10 cellular contexts compared by ENCODE assay signal in the genomic region with DNA sequence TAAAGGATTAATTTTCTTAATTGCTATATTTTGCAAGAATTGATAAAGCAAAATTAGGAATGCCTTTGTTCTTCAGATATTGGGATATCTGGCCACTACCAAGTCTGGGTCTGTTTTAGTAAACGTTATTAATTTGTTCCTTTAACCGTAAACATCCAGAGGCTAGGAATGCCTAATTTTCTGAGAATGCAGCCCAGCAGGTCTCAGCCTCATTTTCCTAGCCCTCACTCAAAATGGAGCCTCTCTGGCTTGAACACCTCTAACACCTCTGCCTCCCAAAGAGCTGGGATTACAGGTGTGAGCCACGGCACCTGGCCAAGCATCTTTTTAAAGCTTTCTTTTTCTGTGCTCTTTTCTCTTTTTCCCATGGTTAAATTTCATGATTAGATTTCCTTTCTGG.
"Had no signal": no experiment of that assay in that cellular context is flagged by ENCODE, and none has a peak within 500 bp of the region (broad histone marks: within the 10 kb centered on the region; RNA-seq: fewer than 3 reads in every experiment).

No MANE protein-coding gene starts in this region.

- DNase-seq: GM23248, GOT3, H7, HFFc6, IMR-90, KG1 had no signal

- ATAC-seq: HCT116, K562 had no signal

- H3K9me3 ChIP-seq: HAP-1 had no signal

- H3K9ac ChIP-seq: GM23248 had no signal

- H3K27ac ChIP-seq: GM23248 had no signal

- H3K27ac Mint-ChIP-seq: HFFc6 had no signal

- FAIRE-seq: HTR-8/SVneo, K562 had no signal

- H3K36me3 ChIP-seq: HAP-1 had no signal

- H3K4me3 ChIP-seq: GM23248, HAP-1, K562 had no signal

- H3K9me3 Mint-ChIP-seq: HFFc6 had no signal

- H3K4me1 ChIP-seq: HAP-1 had no signal

- H2AFZ ChIP-seq: GM23248 had no signal

- H3K4me3 Mint-ChIP-seq: HFFc6 had no signal
